Comparison of ENCODE assay signal across 43 cellular contexts in the genomic region with DNA sequence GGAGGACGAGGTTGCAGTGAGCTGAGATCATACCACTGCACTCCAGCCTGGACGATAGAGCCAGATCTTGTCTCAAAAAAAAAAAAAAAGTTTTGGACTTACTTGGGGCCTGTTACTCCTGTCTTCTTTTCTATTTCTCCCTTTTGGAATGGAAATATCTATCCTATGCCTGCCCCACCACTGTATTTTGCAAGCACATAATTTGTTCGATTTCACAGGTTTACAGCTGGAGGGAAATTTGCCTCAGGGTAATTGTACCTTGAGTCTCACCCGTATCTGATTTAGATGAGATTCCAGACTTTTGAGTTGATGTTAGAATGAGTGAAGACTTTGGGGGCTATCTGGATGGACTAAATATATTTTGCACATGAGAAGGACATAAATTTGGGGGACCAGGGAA. TPM values are rescaled to one million over a fixed set of nuclear protein-coding genes. Genes with fewer than 3 reads are reported as not detected.
"Had no signal": no experiment of that assay in that cellular context is flagged by ENCODE, and none has a peak within 500 bp of the region (broad histone marks: within the 10 kb centered on the region; RNA-seq: fewer than 3 reads in every experiment).

No MANE protein-coding gene starts in this region.

- H3K9me3 ChIP-seq: adrenal gland, ascending aorta, body of pancreas, breast epithelium had no signal

- DNase-seq: activated effector memory CD4-positive, alpha-beta T cell treated with anti-CD3 and anti-CD28 coated beads, Interleukin-2, amount 50 U/mL, for 16 hours; activated effector memory CD4-positive, alpha-beta T cell treated with Interleukin-2 at 50 U/mL for 16 hours; activated gamma-delta T cell; activated gamma-delta T cell treated with Interleukin-2 at 50 U/mL for 16 hours; activated naive CD4-positive, alpha-beta T cell; activated naive CD4-positive, alpha-beta T cell treated with anti-CD3 and anti-CD28 coated beads for 36 hours; activated naive CD4-positive, alpha-beta T cell treated with anti-CD3 and anti-CD28 coated beads, Interleukin-2, amount 10 ng/mL, durations not matched to agents 7 days and 5 days; activated naive CD4-positive, alpha-beta T cell treated with anti-CD3 and anti-CD28 coated beads, Interleukin-2, amount 50 U/mL, for 16 hours; activated naive CD4-positive, alpha-beta T cell treated with Interleukin-2 at 50 U/mL for 16 hours; activated naive CD8-positive, alpha-beta T cell treated with anti-CD3 and anti-CD28 coated beads for 36 hours; activated naive CD8-positive, alpha-beta T cell treated with anti-CD3 and anti-CD28 coated beads, Interleukin-2, amount 10 ng/mL, durations not matched to agents 7 days and 5 days; activated naive CD8-positive, alpha-beta T cell treated with anti-CD3 and anti-CD28 coated beads, Interleukin-2, amount 50 U/mL, for 24 hours; activated T-cell treated with anti-CD3 and anti-CD28 coated beads, Interleukin-2, amount 50 U/mL, for 1 hour; activated T-cell treated with anti-CD3 and anti-CD28 coated beads, Interleukin-2, amount 50 U/mL, for 24 hours; activated T-cell treated with anti-CD3 and anti-CD28 coated beads, Interleukin-2, amount 50 U/mL, for 4 hours; activated T-cell treated with anti-CD3 and anti-CD28 coated beads, Interleukin-2, amount 50 U/mL, for 48 hours; activated T-cell treated with anti-CD3 and anti-CD28 coated beads, Interleukin-2, amount 50 U/mL, for 72 hours; adrenal gland; amniotic stem cell; amygdala; anterior cingulate cortex; aorta; body of pancreas; brain microvascular endothelial cell; central memory CD4-positive, alpha-beta T cell; cerebellar nuclear complex had no signal

- H3K27me3 Mint-ChIP-seq: activated T-helper 17 cell treated with anti-CD3 and anti-CD28 coated beads, Interleukin-2, amount 50 U/mL, for 72 hours had no signal

- H3K36me3 ChIP-seq: adrenal gland, ascending aorta, brain microvascular endothelial cell, breast epithelium, cardiac muscle cell had no signal

- H3K4me3 Mint-ChIP-seq: activated naive CD4-positive, alpha-beta T cell treated with anti-CD3 and anti-CD28 coated beads for 36 hours; activated naive CD4-positive, alpha-beta T cell treated with anti-CD3 and anti-CD28 coated beads, Interleukin-2, amount 10 ng/mL, durations not matched to agents 7 days and 5 days; activated naive CD4-positive, alpha-beta T cell treated with anti-CD3 and anti-CD28 coated beads, Interleukin-2, amount 50 U/mL, for 24 hours; activated naive CD8-positive, alpha-beta T cell; activated naive CD8-positive, alpha-beta T cell treated with anti-CD3 and anti-CD28 coated beads for 36 hours; activated naive CD8-positive, alpha-beta T cell treated with anti-CD3 and anti-CD28 coated beads, Interleukin-2, amount 10 ng/mL, durations not matched to agents 7 days and 5 days; activated naive CD8-positive, alpha-beta T cell treated with anti-CD3 and anti-CD28 coated beads, Interleukin-2, amount 50 U/mL, for 24 hours; activated T-cell treated with anti-CD3 and anti-CD28 coated beads, Interleukin-2, amount 50 U/mL, for 24 hours; activated T-cell treated with anti-CD3 and anti-CD28 coated beads, Interleukin-2, amount 50 U/mL, for 4 hours; activated T-cell treated with anti-CD3 and anti-CD28 coated beads, Interleukin-2, amount 50 U/mL, for 72 hours; activated T-helper 1 cell treated with anti-CD3 and anti-CD28 coated beads, Interleukin-12 subunit alpha, Interleukin-12 subunit beta, Interleukin-2, Interleukin-4 antibody, amounts not matched to agents 30 ng/mL and 10 ng/mL and 1 ng/mL, durations not matched to agents 14 hours and 24 hours and 36 hours; activated T-helper 17 cell treated with anti-CD3 and anti-CD28 coated beads, Interleukin-2, amount 50 U/mL, for 72 hours; brain; central memory CD8-positive, alpha-beta T cell had no signal

- H3K27ac ChIP-seq: adrenal gland, ascending aorta, body of pancreas, brain microvascular endothelial cell, breast epithelium, cardiac muscle cell had no signal

- H3K4me3 ChIP-seq: adrenal gland, ascending aorta, body of pancreas, breast epithelium, cardiac muscle cell had no signal

- H3K27me3 ChIP-seq: adrenal gland, ascending aorta, body of pancreas, brain microvascular endothelial cell, breast epithelium had no signal

- H3K9me3 Mint-ChIP-seq: activated naive CD4-positive, alpha-beta T cell treated with anti-CD3 and anti-CD28 coated beads for 36 hours; activated naive CD4-positive, alpha-beta T cell treated with anti-CD3 and anti-CD28 coated beads, Interleukin-2, amount 10 ng/mL, durations not matched to agents 7 days and 5 days; activated naive CD4-positive, alpha-beta T cell treated with anti-CD3 and anti-CD28 coated beads, Interleukin-2, amount 50 U/mL, for 24 hours; activated naive CD4-positive, alpha-beta T cell treated with anti-CD3 and anti-CD28 coated beads, Interleukin-2, amount 50 U/mL, for 72 hours; activated naive CD8-positive, alpha-beta T cell treated with anti-CD3 and anti-CD28 coated beads for 36 hours; activated naive CD8-positive, alpha-beta T cell treated with anti-CD3 and anti-CD28 coated beads, Interleukin-2, amount 10 ng/mL, durations not matched to agents 7 days and 5 days; activated naive CD8-positive, alpha-beta T cell treated with anti-CD3 and anti-CD28 coated beads, Interleukin-2, amount 50 U/mL, for 24 hours; activated T-cell treated with anti-CD3 and anti-CD28 coated beads, Interleukin-2, amount 50 U/mL, for 24 hours; activated T-cell treated with anti-CD3 and anti-CD28 coated beads, Interleukin-2, amount 50 U/mL, for 4 hours; activated T-cell treated with anti-CD3 and anti-CD28 coated beads, Interleukin-2, amount 50 U/mL, for 72 hours; activated T-helper 1 cell treated with anti-CD3 and anti-CD28 coated beads, Interleukin-12 subunit alpha, Interleukin-12 subunit beta, Interleukin-2, Interleukin-4 antibody, amounts not matched to agents 30 ng/mL and 10 ng/mL and 1 ng/mL, durations not matched to agents 14 hours and 24 hours and 36 hours; activated T-helper 17 cell treated with anti-CD3 and anti-CD28 coated beads, Interleukin-2, amount 50 U/mL, for 72 hours; activated T-helper 2 cell treated with anti-CD3 and anti-CD28 coated beads, Interferon-gamma antibody, Interleukin-2, Interleukin-4, amounts not matched to agents 10 μg/mL and 5 μg/mL and 100 μg/mL, durations not matched to agents 14 hours and 24 hours and 36 hours; brain; central memory CD8-positive, alpha-beta T cell had no signal

- H3K4me1 Mint-ChIP-seq: activated naive CD4-positive, alpha-beta T cell treated with anti-CD3 and anti-CD28 coated beads, Interleukin-2, amount 10 ng/mL, durations not matched to agents 7 days and 5 days; activated naive CD4-positive, alpha-beta T cell treated with anti-CD3 and anti-CD28 coated beads, Interleukin-2, amount 50 U/mL, for 24 hours; activated naive CD8-positive, alpha-beta T cell treated with anti-CD3 and anti-CD28 coated beads for 36 hours; activated naive CD8-positive, alpha-beta T cell treated with anti-CD3 and anti-CD28 coated beads, Interleukin-2, amount 10 ng/mL, durations not matched to agents 7 days and 5 days; activated naive CD8-positive, alpha-beta T cell treated with anti-CD3 and anti-CD28 coated beads, Interleukin-2, amount 50 U/mL, for 24 hours; activated T-helper 17 cell treated with anti-CD3 and anti-CD28 coated beads, Interleukin-2, amount 50 U/mL, for 72 hours; brain; central memory CD8-positive, alpha-beta T cell had no signal

- H3K4me1 ChIP-seq: adrenal gland, ascending aorta, body of pancreas, breast epithelium had no signal

- H3K27ac Mint-ChIP-seq: activated naive CD4-positive, alpha-beta T cell treated with anti-CD3 and anti-CD28 coated beads for 36 hours; activated naive CD4-positive, alpha-beta T cell treated with anti-CD3 and anti-CD28 coated beads, Interleukin-2, amount 10 ng/mL, durations not matched to agents 7 days and 5 days; activated naive CD4-positive, alpha-beta T cell treated with anti-CD3 and anti-CD28 coated beads, Interleukin-2, amount 50 U/mL, for 24 hours; activated naive CD8-positive, alpha-beta T cell; activated naive CD8-positive, alpha-beta T cell treated with anti-CD3 and anti-CD28 coated beads for 36 hours; activated naive CD8-positive, alpha-beta T cell treated with anti-CD3 and anti-CD28 coated beads, Interleukin-2, amount 10 ng/mL, durations not matched to agents 7 days and 5 days; activated naive CD8-positive, alpha-beta T cell treated with anti-CD3 and anti-CD28 coated beads, Interleukin-2, amount 50 U/mL, for 24 hours; activated T-cell treated with anti-CD3 and anti-CD28 coated beads, Interleukin-2, amount 50 U/mL, for 24 hours; activated T-cell treated with anti-CD3 and anti-CD28 coated beads, Interleukin-2, amount 50 U/mL, for 72 hours; activated T-helper 1 cell treated with anti-CD3 and anti-CD28 coated beads, Interleukin-12 subunit alpha, Interleukin-12 subunit beta, Interleukin-2, Interleukin-4 antibody, amounts not matched to agents 30 ng/mL and 10 ng/mL and 1 ng/mL, durations not matched to agents 14 hours and 24 hours and 36 hours; activated T-helper 17 cell treated with anti-CD3 and anti-CD28 coated beads, Interleukin-2, amount 50 U/mL, for 72 hours; activated T-helper 2 cell treated with anti-CD3 and anti-CD28 coated beads, Interferon-gamma antibody, Interleukin-2, Interleukin-4, amounts not matched to agents 10 μg/mL and 5 μg/mL and 100 μg/mL, durations not matched to agents 14 hours and 24 hours and 36 hours; brain had no signal

- H3K36me3 Mint-ChIP-seq: activated naive CD4-positive, alpha-beta T cell treated with anti-CD3 and anti-CD28 coated beads, Interleukin-2, amount 10 ng/mL, durations not matched to agents 7 days and 5 days; activated naive CD4-positive, alpha-beta T cell treated with anti-CD3 and anti-CD28 coated beads, Interleukin-2, amount 50 U/mL, for 24 hours; activated naive CD4-positive, alpha-beta T cell treated with anti-CD3 and anti-CD28 coated beads, Interleukin-2, amount 50 U/mL, for 72 hours; activated naive CD8-positive, alpha-beta T cell; activated naive CD8-positive, alpha-beta T cell treated with anti-CD3 and anti-CD28 coated beads for 36 hours; activated naive CD8-positive, alpha-beta T cell treated with anti-CD3 and anti-CD28 coated beads, Interleukin-2, amount 10 ng/mL, durations not matched to agents 7 days and 5 days; brain had no signal

RNA-seq across cellular contexts. Expression of a gene that starts 8.5 kb away (rescaled TPM):
- total RNA-seq: activated naive CD4-positive, alpha-beta T cell treated with anti-CD3 and anti-CD28 coated beads for 36 hours; activated naive CD4-positive, alpha-beta T cell treated with anti-CD3 and anti-CD28 coated beads, Interleukin-2, amount 50 U/mL, for 72 hours; activated naive CD8-positive, alpha-beta T cell treated with anti-CD3 and anti-CD28 coated beads for 36 hours; activated naive CD8-positive, alpha-beta T cell treated with anti-CD3 and anti-CD28 coated beads, Interleukin-2, amount 10 ng/mL, durations not matched to agents 7 days and 5 days; activated T-cell treated with anti-CD3 and anti-CD28 coated beads, Interleukin-2, amount 50 U/mL, for 4 hours; activated T-cell treated with anti-CD3 and anti-CD28 coated beads, Interleukin-2, amount 50 U/mL, for 72 hours; activated T-helper 1 cell treated with anti-CD3 and anti-CD28 coated beads, Interleukin-12 subunit alpha, Interleukin-12 subunit beta, Interleukin-2, Interleukin-4 antibody, amounts not matched to agents 30 ng/mL and 10 ng/mL and 1 ng/mL, durations not matched to agents 14 hours and 24 hours and 36 hours; activated T-helper 17 cell treated with anti-CD3 and anti-CD28 coated beads, Interleukin-2, amount 50 U/mL, for 72 hours; activated T-helper 2 cell treated with anti-CD3 and anti-CD28 coated beads, Interferon-gamma antibody, Interleukin-2, Interleukin-4, amounts not matched to agents 10 μg/mL and 5 μg/mL and 100 μg/mL, durations not matched to agents 14 hours and 24 hours and 36 hours; adrenal gland; aorta; ascending aorta; astrocyte; body of pancreas; breast epithelium; bronchial epithelial cell; cardiac muscle cell; cardiac septum; cerebellum; chondrocyte had no signal
- polyA plus RNA-seq: adipose tissue, adrenal gland, aorta, cardiac muscle cell had no signal

RNA-seq across cellular contexts. Expression of a gene that starts 34.4 kb away (rescaled TPM):
- total RNA-seq: activated naive CD4-positive, alpha-beta T cell treated with anti-CD3 and anti-CD28 coated beads for 36 hours; activated naive CD4-positive, alpha-beta T cell treated with anti-CD3 and anti-CD28 coated beads, Interleukin-2, amount 50 U/mL, for 72 hours; activated naive CD8-positive, alpha-beta T cell treated with anti-CD3 and anti-CD28 coated beads for 36 hours; activated naive CD8-positive, alpha-beta T cell treated with anti-CD3 and anti-CD28 coated beads, Interleukin-2, amount 10 ng/mL, durations not matched to agents 7 days and 5 days; activated T-cell treated with anti-CD3 and anti-CD28 coated beads, Interleukin-2, amount 50 U/mL, for 4 hours; activated T-cell treated with anti-CD3 and anti-CD28 coated beads, Interleukin-2, amount 50 U/mL, for 72 hours; activated T-helper 1 cell treated with anti-CD3 and anti-CD28 coated beads, Interleukin-12 subunit alpha, Interleukin-12 subunit beta, Interleukin-2, Interleukin-4 antibody, amounts not matched to agents 30 ng/mL and 10 ng/mL and 1 ng/mL, durations not matched to agents 14 hours and 24 hours and 36 hours; activated T-helper 17 cell treated with anti-CD3 and anti-CD28 coated beads, Interleukin-2, amount 50 U/mL, for 72 hours; activated T-helper 2 cell treated with anti-CD3 and anti-CD28 coated beads, Interferon-gamma antibody, Interleukin-2, Interleukin-4, amounts not matched to agents 10 μg/mL and 5 μg/mL and 100 μg/mL, durations not matched to agents 14 hours and 24 hours and 36 hours; adrenal gland; aorta; ascending aorta; astrocyte; body of pancreas; breast epithelium; bronchial epithelial cell; cardiac muscle cell; cardiac septum; cerebellum; chondrocyte had no signal
- polyA plus RNA-seq: adipose tissue, adrenal gland, aorta, cardiac muscle cell had no signal
